In the genomic region with DNA sequence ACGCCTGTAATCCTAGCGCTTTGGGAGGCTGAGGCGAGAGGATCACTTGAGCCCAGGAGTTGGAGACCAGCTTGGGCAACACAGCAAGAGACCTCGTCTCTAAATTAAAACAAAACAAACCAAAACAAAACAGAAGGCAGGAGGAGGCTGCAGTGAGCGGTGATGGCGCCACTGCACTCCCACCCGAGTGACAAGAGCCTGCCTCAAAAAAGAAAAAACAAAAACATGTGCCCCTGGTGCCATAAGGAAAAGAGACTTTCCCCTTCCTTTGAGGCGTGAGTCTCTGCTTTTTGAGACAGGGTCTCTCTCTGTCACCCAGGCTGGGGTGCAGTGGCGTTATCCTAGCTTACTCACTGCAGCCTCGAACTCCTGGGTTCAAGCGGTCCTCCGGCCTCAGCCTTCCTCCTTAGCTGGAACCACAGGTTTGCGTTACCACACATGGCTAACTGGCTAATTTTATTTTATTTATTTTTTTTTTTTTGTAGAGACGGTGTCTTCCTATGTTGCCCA, we compare ENCODE assay signal across 16 cellular contexts. TPM values are rescaled to one million over a fixed set of nuclear protein-coding genes. Genes with fewer than 3 reads are reported as not detected.
A peak's percentile ranks its signal among the peaks of the same experiment; 100 is the strongest.
DNase-seq lines count a peak whose midpoint lies in the region; ATAC-seq, FAIRE-seq and TF ChIP-seq lines count a peak whose summit lies in the region.
"Had no signal": no experiment of that assay in that cellular context is flagged by ENCODE, and none has a peak within 500 bp of the region (broad histone marks: within the 10 kb centered on the region; RNA-seq: fewer than 3 reads in every experiment).

No MANE protein-coding gene starts in this region.

- H3K27me3 ChIP-seq in A673 (replicated peaks; ENCODE audit: insufficient read depth, low read depth, low read length, poor library complexity) (no peaks in the 10 kb centered on the region), K562 (ENCODE audit: control insufficient read depth in 2 of 2, insufficient read depth in 2 of 2, low read length in 2 of 2) (no peaks in the 10 kb centered on the region)
- H3K27me3 ChIP-seq: BE2C, suprapubic skin had no signal

- H3K79me2 ChIP-seq in K562 (ENCODE audit: control insufficient read depth, insufficient read depth, low read length), result no peaks in the 10 kb centered on the region

- H3K36me3 ChIP-seq in A673 (ENCODE audit: insufficient read depth, low read length, poor library complexity, severe bottlenecking) (no peaks in the 10 kb centered on the region), K562 (ENCODE audit: control insufficient read depth, insufficient read depth, low read length) (no peaks in the 10 kb centered on the region)
- H3K36me3 ChIP-seq: BE2C, suprapubic skin had no signal

- H3K27me3 Mint-ChIP-seq in natural killer cell treated with Interleukin-12 subunit alpha and Interleukin-12 subunit beta and Interleukin-15 and Interleukin-18, amount 100 ng/mL, for 72 hours, result no peaks in the 10 kb centered on the region

- H3K27ac ChIP-seq in A673 (ENCODE audit: low read depth, low read length, poor library complexity, severe bottlenecking) (peak overlapping the region; percentile 52), K562 (ENCODE audit: extremely low read depth, low read depth, low read length) (no peak overlapping the region)
- H3K27ac ChIP-seq: suprapubic skin had no signal

- TF ChIP-seq RAD21 in K562 (CRISPR knock-in tag; conservative IDR thresholded peaks at IDR 0.05 in 1 of 2, IDR thresholded peaks at IDR 0.05 in 1 of 2), result no peak

- H3K27ac Mint-ChIP-seq in natural killer cell treated with Interleukin-12 subunit alpha and Interleukin-12 subunit beta and Interleukin-15 and Interleukin-18, amount 100 ng/mL, for 72 hours, result peak overlapping the region; percentile 69 to 91

- H3K9me3 Mint-ChIP-seq in natural killer cell treated with Interleukin-12 subunit alpha and Interleukin-12 subunit beta and Interleukin-15 and Interleukin-18, amount 100 ng/mL, for 72 hours, result no peaks in the 10 kb centered on the region

- TF ChIP-seq CTCF in A673 (conservative IDR thresholded peaks at IDR 0.05; ENCODE audit: low read depth, low read length) (no peak), K562 (IDR thresholded peaks at IDR 0.05 in 2 of 3, conservative IDR thresholded peaks at IDR 0.05 in 1 of 3; ENCODE audit: insufficient read depth in 2 of 3, low read depth in 1 of 3, low read length in 3 of 3) (no peak)

- peak overlapping the region in 1 of 2 experiments; percentile 50; a peak in 1 of 4 replicates for H3K9ac ChIP-seq in K562 (ENCODE audit: insufficient read depth in 1 of 2, low read depth in 2 of 2, low read length in 2 of 2)

- H3K4me1 Mint-ChIP-seq in natural killer cell treated with Interleukin-12 subunit alpha and Interleukin-12 subunit beta and Interleukin-15 and Interleukin-18, amount 100 ng/mL, for 72 hours (ENCODE audit: low read depth in 2 of 2), result peaks cover 12 to 13% of the 10 kb centered on the region in 2 donors

- no peaks in the 10 kb centered on the region for H3K9me3 ChIP-seq in A673 (ENCODE audit: low read depth, low read length, poor library complexity, severe bottlenecking)
- no peaks in the 10 kb centered on the region for H3K9me3 ChIP-seq in K562 (replicated peaks; ENCODE audit: control insufficient read depth, insufficient read depth, low read depth, low read length)
- H3K9me3 ChIP-seq: BE2C, suprapubic skin had no signal

- in situ Hi-C loops in K562 (cut with MboI), result no loop called here

- BruUV-seq in A673 (replicated peaks; lab: Mats Ljungman, UMichigan), result no TSS peak
- BruUV-seq in K562 (replicated peaks; lab: Mats Ljungman, UMichigan), result no TSS peak

- 75% methylated on average over 13 of the region's 14 CpGs for WGBS in K562 (ENCODE audit: insufficient coverage, low coverage, missing lambda C conversion rate)

- no peaks in the 10 kb centered on the region for H3K9me1 ChIP-seq in K562 (ENCODE audit: control insufficient read depth, insufficient read depth, low read length)

- FAIRE-seq in K562 (lab: Jason Lieb, UNC), result no peak
- FAIRE-seq: small intestine had no signal

- no peak for ATAC-seq in K562
- ATAC-seq in natural killer cell treated with Interleukin-12 subunit alpha and Interleukin-12 subunit beta and Interleukin-15 and Interleukin-18, amount 100 ng/mL, for 72 hours, result no peak
- no peak for ATAC-seq in HG02798 (IDR thresholded peaks at IDR 0.05; ENCODE audit: poor library complexity, unreplicated experiment)

- DNase-seq in A673 (ENCODE audit: low spot score), result no peak
- peak; percentile 23 for DNase-seq in EL
- peak in 1 of 4 experiments; percentile 5 for DNase-seq in K562 (ENCODE audit: extremely low read depth in 1 of 4, low spot score in 3 of 4)
- DNase-seq in natural killer cell treated with Interleukin-12 subunit alpha and Interleukin-12 subunit beta and Interleukin-15 and Interleukin-18, amount 100 ng/mL, for 72 hours (ENCODE audit: low spot score), result no peak
- DNase-seq in dedifferentiated amniotic fluid mesenchymal stem cell (ENCODE audit: extremely low spot score), result no peak
- no peak for DNase-seq in DMS79 (lab: John Stamatoyannopoulos, UW)
- no peak for DNase-seq in stimulated activated CD8-positive, alpha-beta memory T cell treated with anti-CD3 and anti-CD28 coated beads, Interleukin-4, amount 100 ng/mL, for 48 hours
- DNase-seq: anterior cingulate cortex, BE2C, dermis blood vessel endothelial cell, NCI-H1436, NCI-H446 treated with DMSO at 0.1 percent for 48 hours, occipital lobe, small intestine had no signal

- no peak overlapping the region for H3K4me2 ChIP-seq in K562 (ENCODE audit: insufficient read depth, low read length)

- H3K4me1 ChIP-seq in A673 (ENCODE audit: insufficient read depth, low read length, poor library complexity, severe bottlenecking) (no peaks in the 10 kb centered on the region), K562 (replicated peaks in 1 of 2; ENCODE audit: control insufficient read depth in 2 of 2, insufficient read depth in 2 of 2, low read length in 2 of 2) (peaks cover 0 to 3% of the 10 kb centered on the region in 2 experiments; a peak in 3 of 5 replicates)
- H3K4me1 ChIP-seq: BE2C, suprapubic skin had no signal

- no peak for TF ChIP-seq EP300 in K562 (IDR thresholded peaks at IDR 0.05; ENCODE audit: low read length)

- H3K36me3 Mint-ChIP-seq in natural killer cell treated with Interleukin-12 subunit alpha and Interleukin-12 subunit beta and Interleukin-15 and Interleukin-18, amount 100 ng/mL, for 72 hours, result no peaks in the 10 kb centered on the region

- H4K20me1 ChIP-seq in K562 (replicated peaks; ENCODE audit: control insufficient read depth, insufficient read depth, low read length), result no peaks in the 10 kb centered on the region

- H2AFZ ChIP-seq in K562 (ENCODE audit: low read depth, low read length), result peak overlapping the region; percentile 23; the same call in 1 of the 2 replicates

- intact Hi-C loops in A673 (cut with micrococcal nuclease; ENCODE audit: unreplicated experiment), result no loop called here
- intact Hi-C loops in K562 (cut with micrococcal nuclease), result no loop called here

- CTCF ChIA-PET in A673 (lab: Charles Lee), result no interaction called here
- CTCF ChIA-PET in K562 (lab: Yijun Ruan, JAX; ENCODE audit: low intra/inter-chr PET ratio), result no interaction called here

- POLR2A ChIA-PET in A673 (lab: Charles Lee; ENCODE audit: low non-redundant PET), result interaction anchor here (0.7 kb wide), 2 partner anchors 159 to 220 kb away, joined by 3 to 7 read pairs; no protein-coding TSS in a partner anchor
- POLR2A ChIA-PET in K562 (lab: Yijun Ruan, JAX), result interaction anchor here (0.6 to 1.6 kb wide), 2 partner anchors 217 to 1278 kb away, joined by 4 to 6 read pairs; no protein-coding TSS in a partner anchor

- TF ChIP-seq POLR2A in K562 (conservative IDR thresholded peaks at IDR 0.05), result no peak

- no peak overlapping the region for H3K4me3 Mint-ChIP-seq in natural killer cell treated with Interleukin-12 subunit alpha and Interleukin-12 subunit beta and Interleukin-15 and Interleukin-18, amount 100 ng/mL, for 72 hours

- no peak overlapping the region for H3K4me3 ChIP-seq in A673 (ENCODE audit: low read depth, low read length, poor library complexity, severe bottlenecking)
- no peak overlapping the region for H3K4me3 ChIP-seq in K562
- H3K4me3 ChIP-seq: suprapubic skin had no signal

TF ChIP-seq in K562, 482 proteins besides CTCF, POLR2A, EP300 and RAD21 (continues in another document):
- TF ChIP-seq, protein P1, sequence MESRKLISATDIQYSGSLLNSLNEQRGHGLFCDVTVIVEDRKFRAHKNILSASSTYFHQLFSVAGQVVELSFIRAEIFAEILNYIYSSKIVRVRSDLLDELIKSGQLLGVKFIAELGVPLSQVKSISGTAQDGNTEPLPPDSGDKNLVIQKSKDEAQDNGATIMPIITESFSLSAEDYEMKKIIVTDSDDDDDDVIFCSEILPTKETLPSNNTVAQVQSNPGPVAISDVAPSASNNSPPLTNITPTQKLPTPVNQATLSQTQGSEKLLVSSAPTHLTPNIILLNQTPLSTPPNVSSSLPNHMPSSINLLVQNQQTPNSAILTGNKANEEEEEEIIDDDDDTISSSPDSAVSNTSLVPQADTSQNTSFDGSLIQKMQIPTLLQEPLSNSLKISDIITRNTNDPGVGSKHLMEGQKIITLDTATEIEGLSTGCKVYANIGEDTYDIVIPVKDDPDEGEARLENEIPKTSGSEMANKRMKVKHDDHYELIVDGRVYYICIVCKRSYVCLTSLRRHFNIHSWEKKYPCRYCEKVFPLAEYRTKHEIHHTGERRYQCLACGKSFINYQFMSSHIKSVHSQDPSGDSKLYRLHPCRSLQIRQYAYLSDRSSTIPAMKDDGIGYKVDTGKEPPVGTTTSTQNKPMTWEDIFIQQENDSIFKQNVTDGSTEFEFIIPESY (CRISPR knock-in tag; IDR thresholded peaks at IDR 0.05), result peak; percentile 77

RNA-seq across cellular contexts. Expression of gene EAPP, which starts 9.0 kb away (rescaled TPM):
- total RNA-seq in A673 (2021), result 33.1 and 34.6 TPM in 2 replicates
- total RNA-seq in K562 (2011; cell fraction: chromatin; rRNA removed; ENCODE audit: low replicate concordance), result 13.9 and 14.3 TPM in 2 replicates
- 12.5 and 14.7 TPM in 2 replicates for total RNA-seq in K562 (2011; cell fraction: nucleolus; rRNA removed)
- 8.8 and 17.0 TPM in 2 replicates for total RNA-seq in K562 (2011; cell fraction: nucleoplasm; rRNA removed)
- total RNA-seq in K562 (2014; rRNA removed), result 26.6 and 28.6 TPM in 2 replicates
- 30.5 and 35.0 TPM in 2 replicates for total RNA-seq in K562 (2014; rRNA removed; fragmentation: Illumina TruSeq; extraction: Trizol)
- 27.0 and 28.0 TPM in 2 replicates for total RNA-seq in K562 (2015; rRNA removed; fragmentation: Illumina TruSeq; extraction: Trizol)
- total RNA-seq in K562 (2021), result 18.1 and 19.0 TPM in 2 replicates
- 23.5 and 30.3 TPM in 2 replicates for polyA plus RNA-seq in K562 (2011; rRNA removed)
- 5.0 and 11.1 TPM in 2 replicates for polyA plus RNA-seq in K562 (2011; cell fraction: cytosol; rRNA removed)
- 5.7 and 8.4 TPM in 2 replicates for polyA plus RNA-seq in K562 (2011; cell fraction: nucleus; rRNA removed)
- polyA plus RNA-seq in K562 (2012), result 19.5 and 19.7 TPM in 2 replicates
- polyA plus RNA-seq in K562 (2014; fragmentation: Illumina TruSeq; extraction: Trizol), result 32.3 and 35.5 TPM in 2 replicates
- 10 to 100 TPM; 64.1 to 67.6 TPM for polyA plus RNA-seq in K562 (2014; fragmentation: Nextera tagmentation; extraction: Ambion mirVana)
- polyA plus RNA-seq in K562 (2014; rRNA removed), result 24.4 and 25.2 TPM in 2 replicates
- 28.6 and 29.1 TPM in 2 replicates for polyA minus RNA-seq in K562 (2011; rRNA and poly(A)+ RNA removed)
- polyA minus RNA-seq in K562 (2011; cell fraction: cytosol; rRNA and poly(A)+ RNA removed), result 14.0 and 15.1 TPM in 2 replicates
- 8.0 and 9.4 TPM in 2 replicates for polyA minus RNA-seq in K562 (2011; cell fraction: nucleus; rRNA and poly(A)+ RNA removed)
- 10 to 100 TPM; 15.4 to 21.4 TPM for total RNA-seq in natural killer cell treated with Interleukin-12 subunit alpha and Interleukin-12 subunit beta and Interleukin-15 and Interleukin-18, amount 100 ng/mL, for 72 hours
